ENCODE assay signal across 8 cellular contexts in genomic region chr10:102115775-102116174, GRCh38. TPM values are rescaled to one million over a fixed set of nuclear protein-coding genes. Genes with fewer than 3 reads are reported as not detected.
DNase-seq lines count a peak whose midpoint lies in the region; ATAC-seq and TF ChIP-seq lines count a peak whose summit lies in the region.

No MANE protein-coding gene starts in this region.

- TF ChIP-seq CTCF in ovary (IDR thresholded peaks at IDR 0.05) = no peak

- no peak for TF ChIP-seq EP300 in ovary (IDR thresholded peaks at IDR 0.05)

- H3K27me3 ChIP-seq in ectodermal cell (ENCODE audit: control insufficient read depth, insufficient read depth, low read length, poor library complexity, severe bottlenecking) (no peaks in the 10 kb centered on the region), ovary (no peaks in the 10 kb centered on the region)

- in situ Hi-C loops in ACHN (cut with HindIII; ENCODE audit: low pct_ligation_motif_present, low pct_unique_long_range_greater_than_20kb, low sequenced_read_pairs) = no loop called here

- intact Hi-C loops in ovary (cut with DNase I) = loop anchor here in 2 of 4 donors (5.0 to 10.0 kb wide), 2 partner anchors 48 to 51 kb away; partner anchors contain the start of gene HPS6 (in 2 of the 2)

- peaks cover 6% of the 10 kb centered on the region for H3K36me3 ChIP-seq in ectodermal cell (ENCODE audit: control insufficient read depth, insufficient read depth, low read length)
- H3K36me3 ChIP-seq in ovary = no peaks in the 10 kb centered on the region

- H3K27ac ChIP-seq in ectodermal cell (ENCODE audit: insufficient read depth, low read depth, low read length, poor library complexity, severe bottlenecking) = no peak overlapping the region
- peak overlapping the region in 1 of 2 donors; percentile 70 for H3K27ac ChIP-seq in ovary

- 51 to 63% methylated on average over 3 of the region's 3 CpGs for WGBS in ectodermal cell, 2 experiments
- WGBS in ovary, 3 donors = 1 to 7% (median 1%) methylated on average over 3 of the region's 3 CpGs

- peak; percentile 24 for DNase-seq in DMS53 (lab: John Stamatoyannopoulos, UW)
- peak; percentile 18 for DNase-seq in NCI-H69 (lab: John Stamatoyannopoulos, UW)
- DNase-seq in ovary = no peak
- no peak for DNase-seq in ACHN
- DNase-seq in stimulated activated CD4-positive, alpha-beta T cell treated with anti-CD3 and anti-CD28 coated beads, Interleukin-15, amount 100 ng/mL, for 24 hours = no peak

- peaks cover 59% of the 10 kb centered on the region for H3K4me1 ChIP-seq in ectodermal cell (ENCODE audit: control insufficient read depth, insufficient read depth, low read length)
- H3K4me1 ChIP-seq in ovary (ENCODE audit: insufficient read depth) = peaks cover 22% of the 10 kb centered on the region

- TF ChIP-seq POLR2A in ovary (IDR thresholded peaks at IDR 0.05) = no peak

- H3K4me3 ChIP-seq in ectodermal cell (ENCODE audit: insufficient read depth, low read depth, low read length) (peak overlapping the region; percentile 96), ovary (peak overlapping the region; percentile 69)

- H3K9me3 ChIP-seq in ectodermal cell (ENCODE audit: control insufficient read depth, low read length) = no peaks in the 10 kb centered on the region
- no peaks in the 10 kb centered on the region for H3K9me3 ChIP-seq in ovary

- ATAC-seq in HG03097 (IDR thresholded peaks at IDR 0.05; ENCODE audit: low FRiP score, unreplicated experiment) (no peak), HG03039 (IDR thresholded peaks at IDR 0.05; ENCODE audit: unreplicated experiment) (no peak)

RNA-seq across cellular contexts. Expression of gene LDB1, which starts 4.4 kb away (rescaled TPM):
- polyA plus RNA-seq in ectodermal cell (2013, experiment 1 of 4) = 153 TPM
- 154 TPM for polyA plus RNA-seq in ectodermal cell (2013, experiment 2 of 4)
- 123 TPM for polyA plus RNA-seq in ectodermal cell (2013, experiment 3 of 4)
- polyA plus RNA-seq in ectodermal cell (2013, experiment 4 of 4) = 130 TPM
- total RNA-seq in ovary = 100 to 1,000 TPM in 4 of 7 donors, 10 to 100 TPM in 3; 59.0 to 141 (median 113) TPM
- 10 to 100 TPM; 72.0 to 93.2 TPM for polyA plus RNA-seq in ovary

RNA-seq across cellular contexts. Expression of gene PPRC1, which starts 17.1 kb away (rescaled TPM):
- 43.4 TPM for polyA plus RNA-seq in ectodermal cell (2013, experiment 1 of 4)
- polyA plus RNA-seq in ectodermal cell (2013, experiment 2 of 4) = 49.1 TPM
- 31.6 TPM for polyA plus RNA-seq in ectodermal cell (2013, experiment 3 of 4)
- polyA plus RNA-seq in ectodermal cell (2013, experiment 4 of 4) = 33.1 TPM
- total RNA-seq in ovary = 10 to 100 TPM; 11.8 to 68.7 (median 44.5) TPM
- polyA plus RNA-seq in ovary = 10 to 100 TPM; 17.4 to 18.1 TPM

RNA-seq across cellular contexts. Expression of gene NOLC1, which starts 36.4 kb away (rescaled TPM):
- 129 TPM for polyA plus RNA-seq in ectodermal cell (2013, experiment 1 of 4)
- polyA plus RNA-seq in ectodermal cell (2013, experiment 2 of 4) = 131 TPM
- polyA plus RNA-seq in ectodermal cell (2013, experiment 3 of 4) = 88.1 TPM
- 98.9 TPM for polyA plus RNA-seq in ectodermal cell (2013, experiment 4 of 4)
- 10 to 100 TPM; 32.7 to 68.1 (median 50.2) TPM for total RNA-seq in ovary
- polyA plus RNA-seq in ovary = 10 to 100 TPM; 32.0 to 88.8 TPM

RNA-seq across cellular contexts. Expression of gene HPS6, which starts 50.6 kb away (rescaled TPM):
- polyA plus RNA-seq in ectodermal cell (2013, experiment 1 of 4) = 11.3 TPM
- 10.6 TPM for polyA plus RNA-seq in ectodermal cell (2013, experiment 2 of 4)
- polyA plus RNA-seq in ectodermal cell (2013, experiment 3 of 4) = 8.4 TPM
- 9.2 TPM for polyA plus RNA-seq in ectodermal cell (2013, experiment 4 of 4)
- total RNA-seq in ovary = 10 to 100 TPM; 14.4 to 20.9 (median 16.9) TPM
- polyA plus RNA-seq in ovary = 1 to 10 TPM; 2.6 to 7.6 TPM

RNA-seq across cellular contexts. Expression of gene ARMH3, which starts 59.8 kb away (rescaled TPM):
- 20.7 TPM for polyA plus RNA-seq in ectodermal cell (2013, experiment 1 of 4)
- polyA plus RNA-seq in ectodermal cell (2013, experiment 2 of 4) = 21.3 TPM
- 16.1 TPM for polyA plus RNA-seq in ectodermal cell (2013, experiment 3 of 4)
- polyA plus RNA-seq in ectodermal cell (2013, experiment 4 of 4) = 16.3 TPM
- 10 to 100 TPM in 6 of 7 donors, 1 to 10 TPM in 1; 9.1 to 24.2 (median 18.1) TPM for total RNA-seq in ovary
- polyA plus RNA-seq in ovary = 10 to 100 TPM; 17.9 to 20.4 TPM

Comparison
In these comparisons a context has a peak if more than half of its experiments do, and no peak if none do; other contexts are left out.
1. DNase-seq: peak in DMS53 (single experiment) and NCI-H69 (single experiment); none in ovary (0 of 5), ACHN (single experiment) and stimulated activated CD4-positive, alpha-beta T cell treated with anti-CD3 and anti-CD28 coated beads, Interleukin-15, amount 100 ng/mL, for 24 hours (single experiment).